16 cellular contexts compared by ENCODE assay signal in genomic region chr10:71399946-71400345, GRCh38. TPM values are rescaled to one million over a fixed set of nuclear protein-coding genes. Genes with fewer than 3 reads are reported as not detected.
DNase-seq lines count a peak whose midpoint lies in the region; ATAC-seq and TF ChIP-seq lines count a peak whose summit lies in the region.
"Had no signal": no experiment of that assay in that cellular context is flagged by ENCODE, and none has a peak within 500 bp of the region (broad histone marks: within the 10 kb centered on the region; RNA-seq: fewer than 3 reads in every experiment).

No MANE protein-coding gene starts in this region.

- no peak overlapping the region for H3K4me3 Mint-ChIP-seq in osteocyte (ENCODE audit: unreplicated experiment)
- H3K4me3 Mint-ChIP-seq: CD8-positive, alpha-beta T cell; HFFc6 had no signal

- no peak overlapping the region for H3K27ac Mint-ChIP-seq in osteocyte (ENCODE audit: unreplicated experiment)
- H3K27ac Mint-ChIP-seq: CD8-positive, alpha-beta T cell; HFFc6 had no signal

- DNase-seq in A673 (ENCODE audit: low spot score) (no peak), coronary artery (ENCODE audit: low spot score) (peak; percentile 40), osteocyte (ENCODE audit: extremely low spot score, unreplicated experiment) (peak; percentile 66), T-helper 9 cell (no peak), inferior parietal cortex (ENCODE audit: extremely low spot score) (no peak), HK-2 (ENCODE audit: unreplicated experiment) (no peak)
- DNase-seq: COR-L47, DMS153, DMS79 treated with DMSO at 0.1 percent for 48 hours, EL, HFFc6 had no signal

- no peak for ATAC-seq in HG03565 (IDR thresholded peaks at IDR 0.05; ENCODE audit: unreplicated experiment)
- ATAC-seq: A549; CD8-positive, alpha-beta T cell had no signal

- H3K4me3 ChIP-seq in A673 (ENCODE audit: low read depth, low read length, poor library complexity, severe bottlenecking) (peak overlapping the region; percentile 67), HEK293 (ENCODE audit: low read depth, low read length) (no peak overlapping the region), coronary artery (no peak overlapping the region)
- H3K4me3 ChIP-seq: A549, HAP-1 had no signal

- H3K9me3 ChIP-seq in A673 (ENCODE audit: low read depth, low read length, poor library complexity, severe bottlenecking) = no peaks in the 10 kb centered on the region
- H3K9me3 ChIP-seq in HEK293 (ENCODE audit: control insufficient read depth, insufficient read depth, low read depth, low read length) = no peaks in the 10 kb centered on the region
- H3K9me3 ChIP-seq: A549, HAP-1 had no signal

- intact Hi-C loops in A673 (cut with micrococcal nuclease; ENCODE audit: unreplicated experiment) = loop anchor here (5.0 kb wide), 1 partner anchor 297 kb away; no protein-coding TSS in a partner anchor

- CTCF ChIA-PET in A673 (lab: Charles Lee) = no interaction called here
- CTCF ChIA-PET in HEK293 (lab: Yijun Ruan, JAX) = interaction anchor here (0.7 to 1.7 kb wide), 3 partner anchors 11 to 297 kb away, joined by 3 to 7 read pairs (median 4); no protein-coding TSS in a partner anchor

- peaks cover 69% of the 10 kb centered on the region for H3K27me3 Mint-ChIP-seq in osteocyte (ENCODE audit: unreplicated experiment)

- H3K4me1 Mint-ChIP-seq in osteocyte (ENCODE audit: unreplicated experiment) = peaks cover 8% of the 10 kb centered on the region

- H3K4me1 ChIP-seq in A673 (ENCODE audit: insufficient read depth, low read length, poor library complexity, severe bottlenecking) (peaks cover 15% of the 10 kb centered on the region), HEK293 (ENCODE audit: control insufficient read depth, insufficient read depth, low read length) (peaks cover 4% of the 10 kb centered on the region; the same call in 1 of the 2 replicates)
- H3K4me1 ChIP-seq: HAP-1 had no signal

- H3K36me3 ChIP-seq in A673 (ENCODE audit: insufficient read depth, low read length, poor library complexity, severe bottlenecking) = no peaks in the 10 kb centered on the region
- H3K36me3 ChIP-seq in HEK293 (ENCODE audit: control insufficient read depth in 2 of 2, insufficient read depth in 1 of 2, low read length in 2 of 2) = no peaks in the 10 kb centered on the region
- H3K36me3 ChIP-seq: HAP-1 had no signal

- no peaks in the 10 kb centered on the region for H3K9me3 Mint-ChIP-seq in osteocyte (ENCODE audit: unreplicated experiment)
- H3K9me3 Mint-ChIP-seq: CD8-positive, alpha-beta T cell; HFFc6 had no signal

- TF ChIP-seq CTCF in A673 (conservative IDR thresholded peaks at IDR 0.05; ENCODE audit: low read depth, low read length) (no peak), HEK293 (tag by site-specific recombination; IDR thresholded peaks at IDR 0.05) (no peak), coronary artery (IDR thresholded peaks at IDR 0.05) (no peak), osteocyte (IDR thresholded peaks at IDR 0.05) (no peak)

- H3K27ac ChIP-seq in A673 (ENCODE audit: low read depth, low read length, poor library complexity, severe bottlenecking) (no peak overlapping the region), HEK293 (ENCODE audit: extremely low read depth, low read depth, low read length) (no peak overlapping the region), coronary artery (no peak overlapping the region)
- H3K27ac ChIP-seq: A549 had no signal

- BruUV-seq in A673 (replicated peaks; lab: Mats Ljungman, UMichigan) = no TSS peak

- H3K36me3 Mint-ChIP-seq in osteocyte (ENCODE audit: unreplicated experiment) = no peaks in the 10 kb centered on the region
- H3K36me3 Mint-ChIP-seq: CD8-positive, alpha-beta T cell had no signal

- no peaks in the 10 kb centered on the region for H3K27me3 ChIP-seq in A673 (replicated peaks; ENCODE audit: insufficient read depth, low read depth, low read length, poor library complexity)

- POLR2A ChIA-PET in A673 (lab: Charles Lee; ENCODE audit: low non-redundant PET) = no interaction called here
- POLR2A ChIA-PET in HEK293 (lab: Yijun Ruan, JAX) = no interaction called here

TF ChIP-seq in HEK293, 187 proteins besides CTCF, POLR2A, EP300 and RAD21:
- TF ChIP-seq RBAK (tag by site-specific recombination; IDR thresholded peaks at IDR 0.05) (no peak), GLI4 (tag by site-specific recombination; IDR thresholded peaks at IDR 0.05) (no peak), IKZF3 (tag by site-specific recombination; IDR thresholded peaks at IDR 0.05) (no peak), ZNF341 (tag by site-specific recombination; IDR thresholded peaks at IDR 0.05; ENCODE audit: low read depth) (peak; percentile 50), SP2 (tag by site-specific recombination; IDR thresholded peaks at IDR 0.05) (peak; percentile 19; the same call in 1 of the 2 replicates)
TF ChIP-seq in HEK293: peak in this region for 2.

RNA-seq across cellular contexts. Expression of gene CDH23, which starts 3.2 kb away (rescaled TPM):
- total RNA-seq in A673 (2021) (49.7 and 50.7 TPM in 2 replicates), osteocyte (not detected in 2 replicates)

Comparison
In these comparisons a context has a peak if more than half of its experiments do, and no peak if none do; other contexts are left out.
1. DNase-seq: peak in coronary artery (single experiment) and osteocyte (single experiment); none in A673 (single experiment), T-helper 9 cell (single experiment), inferior parietal cortex (single experiment) and HK-2 (single experiment).
2. RNA of gene CDH23, which starts 3.2 kb away (total RNA-seq): 49.7 to 50.7 TPM in A673; not detected in osteocyte; every median in the first group is over 10 times any median in the second.